8 cellular contexts compared by ENCODE assay signal in the genomic region with DNA sequence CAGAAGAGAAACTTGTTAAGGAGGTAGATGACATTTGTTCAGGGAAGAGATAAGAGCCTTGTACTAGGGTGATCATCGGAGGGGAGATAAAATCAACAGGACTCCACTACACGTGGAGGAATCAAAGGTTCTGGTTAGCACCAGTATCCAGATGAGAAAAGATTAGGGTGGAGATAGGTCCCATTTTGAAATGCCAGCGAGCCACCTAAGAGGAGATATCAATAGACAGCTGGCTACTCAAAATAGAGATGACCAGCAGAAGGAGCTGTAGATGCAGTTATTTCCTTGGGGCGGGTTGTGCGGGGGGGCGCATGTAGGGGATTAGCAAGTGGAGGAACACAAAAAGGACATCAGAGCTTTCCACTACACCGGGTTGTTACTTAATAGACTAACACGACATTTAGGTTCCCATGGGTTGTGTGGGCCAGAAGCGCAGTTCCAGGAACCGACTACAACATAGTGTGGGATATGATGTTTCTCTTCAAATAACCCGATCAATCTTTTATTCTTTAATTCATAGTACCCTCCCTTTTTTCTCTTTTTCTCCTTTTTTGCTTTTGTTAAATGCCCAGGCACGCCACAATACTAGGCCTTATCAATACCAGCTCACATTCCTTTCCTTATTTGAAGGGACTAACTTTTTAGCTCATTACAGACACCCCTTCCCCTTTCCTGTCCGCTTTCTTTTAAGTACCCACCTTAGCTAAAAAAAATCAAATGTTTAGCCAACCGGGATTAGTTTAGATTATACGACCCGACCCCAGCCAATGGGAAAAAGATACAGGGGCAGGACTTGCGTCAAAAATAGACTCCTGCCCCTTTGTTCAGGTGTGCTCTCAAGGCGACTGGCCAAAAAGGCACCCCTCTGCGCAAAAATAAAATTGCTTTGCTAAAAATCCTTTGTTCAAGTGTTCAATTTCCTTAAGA. TPM values are rescaled to one million over a fixed set of nuclear protein-coding genes. Genes with fewer than 3 reads are reported as not detected.
DNase-seq lines count a peak whose midpoint lies in the region; ATAC-seq and TF ChIP-seq lines count a peak whose summit lies in the region.

No MANE protein-coding gene starts in this region.

- dilution Hi-C loops in IMR-90 (cut with HindIII; ENCODE audit: low sequenced_read_pairs, unreplicated experiment) = no loop called here

- peak overlapping the region; percentile 79 for H2AK5ac ChIP-seq in IMR-90 (ENCODE audit: low read depth, low read length)

- H3K27ac Mint-ChIP-seq in T-cell (peak overlapping the region; percentile 96 to 98), endodermal cell (peak overlapping the region; percentile 92)

- H3K18ac ChIP-seq in IMR-90 (ENCODE audit: low read depth, low read length) = peak overlapping the region; percentile 2; the same call in 1 of the 2 replicates

- H3K4me3 Mint-ChIP-seq in T-cell = peak overlapping the region; percentile 96 to 99 (median 97)
- H3K4me3 Mint-ChIP-seq in endodermal cell = peak overlapping the region; percentile 93

- peak overlapping the region; percentile 72; the same call in 1 of the 2 replicates for H3K4ac ChIP-seq in IMR-90 (ENCODE audit: low read depth, low read length)

- peak overlapping the region; percentile 58 for H2AK9ac ChIP-seq in IMR-90 (replicated peaks; ENCODE audit: low read depth, low read length, poor library complexity)

- ATAC-seq in GM21360 (IDR thresholded peaks at IDR 0.05; ENCODE audit: unreplicated experiment) = peak; percentile 5
- ATAC-seq in IMR-90 (ENCODE audit: low read depth) = no peak
- ATAC-seq in T-cell (replicated peaks in 1 of 4) = peak in 3 of 4 experiments; percentile 5 to 12 (median 5)

- no peaks in the 10 kb centered on the region for H3K9me1 ChIP-seq in IMR-90 (ENCODE audit: insufficient read depth, low read length)

- H3K27ac ChIP-seq in IMR-90 (ENCODE audit: insufficient read depth, low read length) (peak overlapping the region; percentile 86), endodermal cell (ENCODE audit: low read depth, low read length) (peak overlapping the region; percentile 61), vagina (peak overlapping the region; percentile 84)

- BruUV-seq in IMR-90 (replicated peaks; lab: Mats Ljungman, UMichigan) = no TSS peak

- H3K36me3 ChIP-seq in ES-I3 (ENCODE audit: insufficient read depth, low read length) (no peaks in the 10 kb centered on the region), IMR-90 (ENCODE audit: control insufficient read depth, insufficient read depth, low read length) (no peaks in the 10 kb centered on the region), endodermal cell (ENCODE audit: control insufficient read depth, insufficient read depth, low read length) (no peaks in the 10 kb centered on the region), vagina (no peaks in the 10 kb centered on the region)

- H4K5ac ChIP-seq in IMR-90 (ENCODE audit: low read depth, low read length) = peak overlapping the region; percentile 56

- peak overlapping the region; percentile 90 for H3K56ac ChIP-seq in IMR-90 (ENCODE audit: extremely low read depth, insufficient read depth, low read length)

- no peaks in the 10 kb centered on the region for H4K20me1 ChIP-seq in IMR-90 (ENCODE audit: insufficient read depth, low read length)

- peak overlapping the region; percentile 52 for H4K91ac ChIP-seq in IMR-90 (ENCODE audit: insufficient read depth, low read depth, low read length)

- TF ChIP-seq CTCF in IMR-90 (conservative IDR thresholded peaks at IDR 0.05; ENCODE audit: low read depth, low read length) (peak; percentile 63), endodermal cell (conservative IDR thresholded peaks at IDR 0.05) (peak; percentile 56), vagina (IDR thresholded peaks at IDR 0.05) (no peak)

- H3K4me1 ChIP-seq in ES-I3 (ENCODE audit: insufficient read depth, low read length) (no peaks in the 10 kb centered on the region), IMR-90 (ENCODE audit: control insufficient read depth, insufficient read depth, low read length) (peaks cover 7% of the 10 kb centered on the region), endodermal cell (ENCODE audit: control insufficient read depth, insufficient read depth, low read length) (no peaks in the 10 kb centered on the region), mononuclear cell (ENCODE audit: insufficient read depth, low read length) (peaks cover 42% of the 10 kb centered on the region), vagina (peaks cover 10% of the 10 kb centered on the region)

- peak overlapping the region; percentile 75 for H2BK5ac ChIP-seq in IMR-90 (ENCODE audit: low read depth, low read length, poor library complexity, severe bottlenecking)

- in situ Hi-C loops in IMR-90 (cut with MboI; ENCODE audit: low sequenced_read_pairs) = no loop called here

- H3K9ac ChIP-seq in ES-I3 (ENCODE audit: low read depth, low read length) (peak overlapping the region; percentile 80), IMR-90 (ENCODE audit: low read depth, low read length) (peak overlapping the region; percentile 74), endodermal cell (ENCODE audit: extremely low read depth, low read length, poor library complexity, severe bottlenecking) (peak overlapping the region; percentile 57)

- H3K27me3 ChIP-seq in IMR-90 (ENCODE audit: control insufficient read depth, insufficient read depth, low read length) (no peaks in the 10 kb centered on the region), endodermal cell (ENCODE audit: control insufficient read depth, insufficient read depth, low read length, poor library complexity, severe bottlenecking) (no peaks in the 10 kb centered on the region), mononuclear cell (ENCODE audit: insufficient read depth, low read length) (no peaks in the 10 kb centered on the region), vagina (no peaks in the 10 kb centered on the region)

- H3K36me3 Mint-ChIP-seq in T-cell (no peaks in the 10 kb centered on the region), endodermal cell (ENCODE audit: low read depth) (no peaks in the 10 kb centered on the region)

- no peak overlapping the region for H2BK20ac ChIP-seq in IMR-90 (ENCODE audit: low read depth, low read length)

- H3K4me3 ChIP-seq in IMR-90 (ENCODE audit: insufficient read depth, low read depth, low read length) (peak overlapping the region; percentile 45; the same call in 1 of the 2 replicates), endodermal cell (ENCODE audit: low read length) (peak overlapping the region; percentile 73), mononuclear cell (ENCODE audit: low read length) (peak overlapping the region; percentile 77), vagina (peak overlapping the region; percentile 65 to 70)

- H3K27me3 Mint-ChIP-seq in T-cell = no peaks in the 10 kb centered on the region
- H3K27me3 Mint-ChIP-seq in endodermal cell (ENCODE audit: insufficient read depth) = no peaks in the 10 kb centered on the region

- H3K14ac ChIP-seq in IMR-90 (replicated peaks; ENCODE audit: low read depth, low read length) = peak overlapping the region; percentile 47

- DNase-seq in IMR-90 = peak; percentile 69
- peak in 6 of 34 experiments; percentile 5 to 25 (median 10) for DNase-seq in T-cell
- DNase-seq in endodermal cell = peak; percentile 82
- DNase-seq in vagina (ENCODE audit: extremely low spot score in 2 of 2) = no peak
- no peak for DNase-seq in COLO668 (lab: John Stamatoyannopoulos, UW; ENCODE audit: unreplicated experiment)

- peak overlapping the region; percentile 69 for H3K4me2 ChIP-seq in IMR-90 (ENCODE audit: low read depth, low read length)

- TF ChIP-seq RAD21 in IMR-90 (IDR thresholded peaks at IDR 0.05; ENCODE audit: low read length) = peak; percentile 57

- H3K79me1 ChIP-seq in IMR-90 (ENCODE audit: low read depth in 1 of 2, low read length in 2 of 2) = peaks cover 0 to 10% of the 10 kb centered on the region in 2 experiments; a peak in 1 of 4 replicates

- peak overlapping the region; percentile 37; the same call in 1 of the 3 replicates for H2BK15ac ChIP-seq in IMR-90 (ENCODE audit: low read depth, low read length)

- peak overlapping the region; percentile 79 for H2AFZ ChIP-seq in IMR-90 (replicated peaks; ENCODE audit: low read length, poor library complexity)

- no peak overlapping the region; the same call in 1 of the 2 replicates for H3K23ac ChIP-seq in IMR-90 (ENCODE audit: low read depth, low read length)

- TF ChIP-seq POLR2A in IMR-90 (IDR thresholded peaks at IDR 0.05; ENCODE audit: low read depth, low read length) (no peak), vagina (IDR thresholded peaks at IDR 0.05) (no peak)

- H2BK120ac ChIP-seq in IMR-90 (ENCODE audit: low read depth, low read length) = no peak overlapping the region

- CTCF ChIA-PET in IMR-90 (lab: Yijun Ruan, JAX) (interaction anchor here (0.5 to 1.5 kb wide), 5 partner anchors 8 to 277 kb away, joined by 3 to 7 read pairs (median 3); partner anchors contain the start of gene IDE), T-cell (lab: Charles Lee) (interaction anchor here in 1 of 2 donors (1.1 to 2.5 kb wide), 4 partner anchors 17 to 299 kb away, joined by 3 to 16 read pairs (median 4); partner anchors contain the start of genes EXOC6 and IDE)

- H3K4me1 Mint-ChIP-seq in T-cell = peaks cover 26 to 43% (median 33%) of the 10 kb centered on the region in 3 donors
- H3K4me1 Mint-ChIP-seq in endodermal cell = peaks cover 35% of the 10 kb centered on the region

- peak overlapping the region; percentile 90 to 98 for H4K8ac ChIP-seq in IMR-90 (ENCODE audit: low read depth in 2 of 2, low read length in 2 of 2)

- H3K9me3 ChIP-seq in ES-I3 (ENCODE audit: control insufficient read depth, insufficient read depth, low read length) (no peaks in the 10 kb centered on the region), IMR-90 (ENCODE audit: control insufficient read depth, insufficient read depth, low read length) (no peaks in the 10 kb centered on the region), endodermal cell (ENCODE audit: control insufficient read depth, low read length) (no peaks in the 10 kb centered on the region), mononuclear cell (ENCODE audit: low read depth, low read length) (no peaks in the 10 kb centered on the region), vagina (no peaks in the 10 kb centered on the region)

- POLR2A ChIA-PET in IMR-90 (lab: Charles Lee; ENCODE audit: unreplicated experiment) = interaction anchor here (0.6 to 1.0 kb wide), 3 partner anchors 9 to 292 kb away, joined by 3 read pairs; no protein-coding TSS in a partner anchor
- POLR2A ChIA-PET in T-cell (lab: Charles Lee) = interaction anchor here in 1 of 2 donors (0.5 to 0.8 kb wide), 3 partner anchors 7 to 768 kb away, joined by 3 to 4 read pairs (median 4); no protein-coding TSS in a partner anchor

- WGBS in IMR-90 (ENCODE audit: extremely low coverage in 2 of 2, insufficient read length in 1 of 2), 2 experiments = 44% methylated on average over 6 of the region's 19 CpGs; no CpG with 5 or more reads in 1 of the 2 experiments
- 44 to 60% methylated on average over 15 to 19 of the region's 19 CpGs for WGBS in endodermal cell (ENCODE audit: insufficient coverage in 1 of 2, insufficient read length in 1 of 2), 2 experiments

- H3K9me3 Mint-ChIP-seq in T-cell = no peaks in the 10 kb centered on the region
- H3K9me3 Mint-ChIP-seq in endodermal cell = no peaks in the 10 kb centered on the region

- intact Hi-C loops in IMR-90 (cut with micrococcal nuclease) (loop anchor here (2.0 to 5.0 kb wide), 4 partner anchors 54 to 290 kb away; no protein-coding TSS in a partner anchor), vagina (cut with DNase I) (no loop called here)

RNA-seq across cellular contexts. Expression of gene KIF11, which starts 2.0 kb away (rescaled TPM):
- total RNA-seq in IMR-90 (2012; rRNA removed) = 18.3 and 35.0 TPM in 2 replicates
- 6.9 and 8.8 TPM in 2 replicates for polyA plus RNA-seq in IMR-90 (2012; rRNA removed)
- polyA plus RNA-seq in IMR-90 (2012; cell fraction: cytosol; rRNA removed) = 0.57 and 1.3 TPM in 2 replicates
- polyA plus RNA-seq in IMR-90 (2012; cell fraction: nucleus; rRNA removed; ENCODE audit: low replicate concordance) = 0.51 and 2.5 TPM in 2 replicates
- total RNA-seq in T-cell = 1 to 10 TPM; 1.2 to 2.0 (median 1.6) TPM
- 10 to 100 TPM; 36.5 to 55.7 TPM for total RNA-seq in endodermal cell
- 63.2 TPM for polyA plus RNA-seq in endodermal cell (2013, experiment 1 of 2)
- 71.0 TPM for polyA plus RNA-seq in endodermal cell (2013, experiment 2 of 2)
- total RNA-seq in mononuclear cell = 0.84 TPM
- 3.4 TPM for total RNA-seq in vagina

RNA-seq across cellular contexts. Expression of gene IDE, which starts 17.0 kb away (rescaled TPM):
- total RNA-seq in IMR-90 (2012; rRNA removed) = 26.4 and 27.4 TPM in 2 replicates
- 6.9 and 9.3 TPM in 2 replicates for polyA plus RNA-seq in IMR-90 (2012; rRNA removed)
- 1.9 and 2.2 TPM in 2 replicates for polyA plus RNA-seq in IMR-90 (2012; cell fraction: cytosol; rRNA removed)
- polyA plus RNA-seq in IMR-90 (2012; cell fraction: nucleus; rRNA removed; ENCODE audit: low replicate concordance) = 2.3 and 19.9 TPM in 2 replicates
- total RNA-seq in T-cell = 10 to 100 TPM; 24.7 to 31.8 (median 27.2) TPM
- 10 to 100 TPM; 56.3 to 63.3 TPM for total RNA-seq in endodermal cell
- polyA plus RNA-seq in endodermal cell (2013, experiment 1 of 2) = 22.8 TPM
- 21.8 TPM for polyA plus RNA-seq in endodermal cell (2013, experiment 2 of 2)
- total RNA-seq in mononuclear cell = 9.9 TPM
- total RNA-seq in vagina = 22.3 TPM

Comparison
In these comparisons a context has a peak if more than half of its experiments do, and no peak if none do; other contexts are left out.
1. DNase-seq: peak in IMR-90 (single experiment) and endodermal cell (single experiment); none in vagina (0 of 2) and COLO668 (single experiment).
2. CTCF ChIP-seq: peak in IMR-90 (single experiment) and endodermal cell (single experiment); none in vagina (0 of 3).
3. Peak in every context shown above with its lines, with median percentiles within 50 percentile points of each other: H3K9ac ChIP-seq, H3K27ac ChIP-seq and H3K4me3 ChIP-seq.